In genomic region chr13:76067850-76068249, GRCh38 we compare ENCODE assay signal across 29 cellular contexts.
"Had no signal": no experiment of that assay in that cellular context is flagged by ENCODE, and none has a peak within 500 bp of the region (broad histone marks: within the 10 kb centered on the region; RNA-seq: fewer than 3 reads in every experiment).

No MANE protein-coding gene starts in this region.

- H3K36me3 Mint-ChIP-seq: stimulated activated effector memory CD8-positive, alpha-beta T cell treated with anti-CD3 and anti-CD28 coated beads, Interleukin-12 subunit alpha, Interleukin-12 subunit beta, amount 100 ng/mL, for 72 hours; stimulated activated naive B cell treated with anti-CD40 and anti-IgM and Interleukin-4, amounts not matched to agents 10 μg/mL and 1 μg/mL and 100 μg/mL, for 72 hours had no signal

- H3K27ac ChIP-seq: neutrophil, pancreas, psoas muscle, right lobe of liver, sigmoid colon, stomach, thoracic aorta, thyroid gland, tibial nerve, upper lobe of left lung, vagina had no signal

- H3K4me1 Mint-ChIP-seq: naive thymus-derived CD8-positive, alpha-beta T cell; nephron progenitor cell; neural crest cell; stimulated activated effector memory CD8-positive, alpha-beta T cell treated with anti-CD3 and anti-CD28 coated beads, Interleukin-12 subunit alpha, Interleukin-12 subunit beta, amount 100 ng/mL, for 72 hours; stimulated activated naive B cell treated with anti-CD40 and anti-IgM and Interleukin-4, amounts not matched to agents 10 μg/mL and 1 μg/mL and 100 μg/mL, for 72 hours had no signal

- FAIRE-seq: pancreas, small intestine, urothelium cell line had no signal

- DNase-seq: naive thymus-derived CD8-positive, alpha-beta T cell; nephron progenitor cell; nucleus accumbens; pancreas; psoas muscle; right cardiac atrium; right lobe of liver; sigmoid colon; small intestine; stimulated activated CD4-positive, alpha-beta T cell treated with anti-CD3 and anti-CD28 coated beads, Interleukin-15, amount 100 ng/mL, for 24 hours; stimulated activated CD4-positive, alpha-beta T cell treated with anti-CD3 and anti-CD28 coated beads, Interleukin-2, amount 100 ng/mL, for 24 hours; stimulated activated CD4-positive, alpha-beta T cell treated with anti-CD3 and anti-CD28 coated beads, Interleukin-2, amount 100 ng/mL, for 48 hours; stimulated activated CD4-positive, alpha-beta T cell treated with anti-CD3 and anti-CD28 coated beads, Interleukin-4, amount 100 ng/mL, for 24 hours; stimulated activated naive B cell treated with anti-CD40 and anti-IgM and Interleukin-4, amounts not matched to agents 10 μg/mL and 1 μg/mL and 100 μg/mL, for 72 hours; stimulated activated naive CD4-positive, alpha-beta T cell treated with Interleukin-2 at 50 U/mL for 16 hours; stomach; thyroid gland; trophoblast cell; upper lobe of left lung had no signal

- ATAC-seq: naive thymus-derived CD8-positive, alpha-beta T cell; natural killer cell treated with Interleukin-12 subunit alpha and Interleukin-12 subunit beta and Interleukin-15 and Interleukin-18, amount 100 ng/mL, for 72 hours; pancreas; psoas muscle; right cardiac atrium; right lobe of liver; stimulated activated effector memory CD8-positive, alpha-beta T cell treated with anti-CD3 and anti-CD28 coated beads, Interleukin-12 subunit alpha, Interleukin-12 subunit beta, amount 100 ng/mL, for 72 hours; stimulated activated naive B cell treated with anti-CD40 and anti-IgM and Interleukin-4, amounts not matched to agents 10 μg/mL and 1 μg/mL and 100 μg/mL, for 72 hours had no signal

- H3K4me3 ChIP-seq: pancreas, psoas muscle, right lobe of liver, sigmoid colon, stomach, thoracic aorta, thyroid gland, tibial nerve, upper lobe of left lung, vagina had no signal

- H3K4me1 ChIP-seq: pancreas, psoas muscle, right lobe of liver, sigmoid colon, stomach, thyroid gland, tibial nerve, upper lobe of left lung, vagina had no signal

- H3K27me3 ChIP-seq: neutrophil, pancreas, right lobe of liver, sigmoid colon, stomach, thyroid gland, tibial nerve, upper lobe of left lung, vagina had no signal

- H3K4me3 Mint-ChIP-seq: naive thymus-derived CD8-positive, alpha-beta T cell; natural killer cell treated with Interleukin-12 subunit alpha and Interleukin-12 subunit beta and Interleukin-15 and Interleukin-18, amount 100 ng/mL, for 72 hours; nephron progenitor cell; neural crest cell; stimulated activated effector memory CD8-positive, alpha-beta T cell treated with anti-CD3 and anti-CD28 coated beads, Interleukin-12 subunit alpha, Interleukin-12 subunit beta, amount 100 ng/mL, for 72 hours; stimulated activated naive B cell treated with anti-CD40 and anti-IgM and Interleukin-4, amounts not matched to agents 10 μg/mL and 1 μg/mL and 100 μg/mL, for 72 hours; stimulated activated naive CD8-positive, alpha-beta T cell treated with anti-CD3 and anti-CD28 coated beads, Interleukin-15, Interleukin-2, amounts not matched to agents 100 ng/mL and 50 ng/mL, for 24 hours had no signal

- H3K36me3 ChIP-seq: neutrophil, pancreas, right lobe of liver, sigmoid colon, stomach, thoracic aorta, thyroid gland, tibial nerve, upper lobe of left lung, vagina had no signal

- H3K9me3 ChIP-seq: pancreas, psoas muscle, right lobe of liver, thoracic aorta, thyroid gland, vagina had no signal

- H3K27me3 Mint-ChIP-seq: natural killer cell treated with Interleukin-12 subunit alpha and Interleukin-12 subunit beta and Interleukin-15 and Interleukin-18, amount 100 ng/mL, for 72 hours; progenitor cell of endocrine pancreas; stimulated activated naive B cell treated with anti-CD40 and anti-IgM and Interleukin-4, amounts not matched to agents 10 μg/mL and 1 μg/mL and 100 μg/mL, for 72 hours; stimulated activated naive CD8-positive, alpha-beta T cell treated with anti-CD3 and anti-CD28 coated beads, Interleukin-15, Interleukin-2, amounts not matched to agents 100 ng/mL and 50 ng/mL, for 24 hours had no signal

- H3K27ac Mint-ChIP-seq: naive thymus-derived CD8-positive, alpha-beta T cell; natural killer cell treated with Interleukin-12 subunit alpha and Interleukin-12 subunit beta and Interleukin-15 and Interleukin-18, amount 100 ng/mL, for 72 hours; nephron progenitor cell; progenitor cell of endocrine pancreas; stimulated activated effector memory CD8-positive, alpha-beta T cell treated with anti-CD3 and anti-CD28 coated beads, Interleukin-12 subunit alpha, Interleukin-12 subunit beta, amount 100 ng/mL, for 72 hours; stimulated activated naive B cell treated with anti-CD40 and anti-IgM and Interleukin-4, amounts not matched to agents 10 μg/mL and 1 μg/mL and 100 μg/mL, for 72 hours; stimulated activated naive CD8-positive, alpha-beta T cell treated with anti-CD3 and anti-CD28 coated beads, Interleukin-15, Interleukin-2, amounts not matched to agents 100 ng/mL and 50 ng/mL, for 24 hours had no signal
